1 cellular context compared by ENCODE assay signal in the genomic region with DNA sequence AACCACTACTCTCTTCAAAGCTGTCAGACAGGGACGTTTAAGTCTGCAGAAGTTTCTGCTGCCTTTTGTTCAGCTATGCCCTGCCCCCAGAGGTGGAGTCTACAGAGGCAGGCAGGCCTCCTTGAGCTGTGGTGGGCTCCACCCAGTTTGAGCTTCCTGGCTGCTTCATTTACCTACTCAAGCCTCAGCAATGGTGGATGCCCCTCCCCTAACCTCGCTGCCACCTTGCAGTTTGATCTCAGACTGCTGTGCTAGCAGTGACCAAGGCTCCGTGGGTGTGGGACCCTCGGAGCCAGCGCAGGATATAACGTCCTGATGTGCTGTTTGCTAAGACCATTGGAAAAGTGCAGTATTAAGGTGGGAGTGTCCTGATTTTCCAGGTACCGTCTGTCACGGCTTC. TPM values are rescaled to one million over a fixed set of nuclear protein-coding genes. Genes with fewer than 3 reads are reported as not detected.
"Had no signal": no experiment of that assay in that cellular context is flagged by ENCODE, and none has a peak within 500 bp of the region (broad histone marks: within the 10 kb centered on the region; RNA-seq: fewer than 3 reads in every experiment).

No MANE protein-coding gene starts in this region.

RNA-seq across cellular contexts. Expression of a gene that starts 46.0 kb away (rescaled TPM):
- total RNA-seq: SJCRH30 had no signal
